In the genomic region with DNA sequence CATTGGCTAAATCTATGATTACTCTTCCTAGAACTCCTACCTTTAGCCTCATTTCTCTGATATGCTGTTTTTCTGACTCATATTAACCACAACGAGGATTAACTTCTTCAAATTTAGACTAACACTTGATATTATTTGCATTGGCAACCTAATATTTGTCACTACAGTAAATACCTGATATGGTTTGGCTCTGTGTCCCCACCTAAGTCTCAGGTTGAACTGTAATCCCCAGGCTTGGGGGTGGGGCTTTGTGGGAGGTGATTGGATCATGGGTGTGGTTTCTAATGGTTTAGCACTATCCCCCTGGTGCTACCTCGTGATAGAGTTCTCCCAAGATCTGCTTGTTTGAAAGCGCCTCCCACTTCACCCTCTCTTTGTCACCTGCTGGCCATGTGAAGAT, we compare ENCODE assay signal across 20 cellular contexts.
"Had no signal": no experiment of that assay in that cellular context is flagged by ENCODE, and none has a peak within 500 bp of the region (broad histone marks: within the 10 kb centered on the region; RNA-seq: fewer than 3 reads in every experiment).

No MANE protein-coding gene starts in this region.

- H3K9me3 Mint-ChIP-seq: natural killer cell treated with Interleukin-12 subunit alpha and Interleukin-12 subunit beta and Interleukin-15 and Interleukin-18, amount 100 ng/mL, for 72 hours; neural progenitor cell; type B pancreatic cell had no signal

- H3K36me3 ChIP-seq: colonic mucosa, neural progenitor cell, ovary, uterus had no signal

- H3K4me3 Mint-ChIP-seq: endodermal cell; memory B cell; natural killer cell treated with Interleukin-12 subunit alpha and Interleukin-12 subunit beta and Interleukin-15 and Interleukin-18, amount 100 ng/mL, for 72 hours; neural progenitor cell; type B pancreatic cell had no signal

- H3K4me1 Mint-ChIP-seq: memory B cell, neural progenitor cell had no signal

- H3K27ac ChIP-seq: colonic mucosa, heart left ventricle, neural progenitor cell, ovary, right atrium auricular region, suprapubic skin, thyroid gland, uterus had no signal

- H3K9me3 ChIP-seq: colonic mucosa, heart left ventricle, ovary, right atrium auricular region, suprapubic skin, thyroid gland, uterus had no signal

- H3K4me3 ChIP-seq: colonic mucosa, heart left ventricle, neural progenitor cell, ovary, right atrium auricular region, smooth muscle cell, suprapubic skin, thyroid gland, uterus had no signal

- H3K27me3 ChIP-seq: colonic mucosa, heart left ventricle, neural progenitor cell, ovary, right atrium auricular region, suprapubic skin, thyroid gland, uterus had no signal

- H3K27me3 Mint-ChIP-seq: memory B cell; natural killer cell treated with Interleukin-12 subunit alpha and Interleukin-12 subunit beta and Interleukin-15 and Interleukin-18, amount 100 ng/mL, for 72 hours; type B pancreatic cell had no signal

- H3K9ac ChIP-seq: neural progenitor cell had no signal

- H3K27ac Mint-ChIP-seq: endodermal cell; memory B cell; natural killer cell treated with Interleukin-12 subunit alpha and Interleukin-12 subunit beta and Interleukin-15 and Interleukin-18, amount 100 ng/mL, for 72 hours; neural progenitor cell; type B pancreatic cell had no signal

- ATAC-seq: heart left ventricle; natural killer cell treated with Interleukin-12 subunit alpha and Interleukin-12 subunit beta and Interleukin-15 and Interleukin-18, amount 100 ng/mL, for 72 hours had no signal

- H3K36me3 Mint-ChIP-seq: natural killer cell treated with Interleukin-12 subunit alpha and Interleukin-12 subunit beta and Interleukin-15 and Interleukin-18, amount 100 ng/mL, for 72 hours; type B pancreatic cell had no signal

- H2AFZ ChIP-seq: neural progenitor cell had no signal

- H3K4me2 ChIP-seq: neural progenitor cell, smooth muscle cell had no signal

- H3K4me1 ChIP-seq: colonic mucosa, heart left ventricle, neural progenitor cell, right atrium auricular region, suprapubic skin, thyroid gland, uterus had no signal

- DNase-seq: colonic mucosa; effector CD4-positive, alpha-beta T cell; endodermal cell; heart left ventricle; hippocampal formation; kidney glomerular epithelial cell; midbrain; nucleus accumbens; ovary; stimulated activated CD4-positive, alpha-beta T cell treated with anti-CD3 and anti-CD28 coated beads, Interleukin-2, amount 100 ng/mL, for 48 hours; stimulated activated naive CD4-positive, alpha-beta T cell treated with Interleukin-2 at 50 U/mL for 16 hours; thyroid gland; uterus had no signal
